Comparison of ENCODE assay signal across 10 cellular contexts in the genomic region with DNA sequence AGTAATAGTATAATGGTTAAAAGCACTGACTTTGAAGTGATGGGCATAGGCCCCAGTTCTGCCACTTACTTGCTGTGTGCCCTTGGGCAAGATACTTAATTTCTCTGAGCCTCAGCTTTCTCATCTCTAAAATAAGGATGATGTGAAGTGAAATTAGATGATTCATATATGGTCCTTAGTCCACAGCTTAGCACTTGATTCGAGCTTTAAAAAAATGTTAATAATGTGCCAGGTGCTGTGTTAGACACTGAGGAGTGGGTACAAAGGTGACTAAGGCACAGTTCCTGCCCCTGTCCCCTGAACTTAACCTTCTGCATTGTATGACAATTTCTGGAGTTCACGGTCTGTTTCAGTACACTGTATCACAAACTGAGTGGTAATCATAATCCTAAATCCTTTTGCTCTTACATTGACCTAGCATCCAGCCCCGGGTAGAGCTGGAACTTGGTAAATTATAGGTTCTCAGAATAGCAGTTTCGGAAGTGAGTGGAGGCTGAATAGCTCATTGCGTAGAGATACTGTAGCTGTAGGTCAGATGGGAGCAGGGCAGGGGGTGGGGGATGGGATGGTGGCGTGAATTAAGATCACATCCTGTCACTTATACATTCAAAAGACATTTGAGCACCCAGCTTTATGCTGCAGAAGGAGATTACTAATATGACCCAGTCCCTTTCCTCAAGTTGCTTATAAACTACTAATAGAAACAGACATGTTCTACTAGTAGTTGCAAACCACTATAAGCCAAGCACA. TPM values are rescaled to one million over a fixed set of nuclear protein-coding genes. Genes with fewer than 3 reads are reported as not detected.
A peak's percentile ranks its signal among the peaks of the same experiment; 100 is the strongest.
DNase-seq lines count a peak whose midpoint lies in the region; FAIRE-seq and TF ChIP-seq lines count a peak whose summit lies in the region.
"Had no signal": no experiment of that assay in that cellular context is flagged by ENCODE, and none has a peak within 500 bp of the region (broad histone marks: within the 10 kb centered on the region; RNA-seq: fewer than 3 reads in every experiment).

No MANE protein-coding gene starts in this region.

- DNase-seq in activated CD4-positive, alpha-beta T cell treated with anti-CD3 and anti-CD28 coated beads for 48 hours, result peak; percentile 25
- no peak for DNase-seq in activated CD4-positive, alpha-beta T cell treated with anti-CD3 and anti-CD28 coated beads, Interleukin-2, amount 50 U/mL, for 4 hours
- DNase-seq in SJCRH30 (no peak), epithelial cell of proximal tubule (ENCODE audit: low read depth) (no peak), NCI-H226 (no peak), D721Med (ENCODE audit: insufficient read length, low spot score) (no peak), NCI-H2081 (lab: John Stamatoyannopoulos, UW) (no peak)
- DNase-seq: cerebellar nuclear complex, NCI-H1417 treated with DMSO at 0.1 percent for 48 hours had no signal

- H3K4me1 ChIP-seq in SJCRH30 (peaks cover 6% of the 10 kb centered on the region; the same call in 1 of the 2 replicates), skeletal muscle satellite cell (ENCODE audit: control insufficient read depth, insufficient read depth, low read length) (peaks cover 15% of the 10 kb centered on the region)

- H3K4me2 ChIP-seq in skeletal muscle satellite cell (ENCODE audit: low read length), result peak overlapping the region; percentile 98

- H3K36me3 ChIP-seq in SJCRH30, result peaks cover 21% of the 10 kb centered on the region
- peaks cover 25% of the 10 kb centered on the region for H3K36me3 ChIP-seq in skeletal muscle satellite cell (ENCODE audit: insufficient read depth, low read length)

- no peak overlapping the region for H3K9ac ChIP-seq in skeletal muscle satellite cell (ENCODE audit: low read depth, low read length)

- H3K9me3 ChIP-seq in SJCRH30 (replicated peaks) (no peaks in the 10 kb centered on the region), skeletal muscle satellite cell (replicated peaks; ENCODE audit: low read length) (no peaks in the 10 kb centered on the region)

- no peak overlapping the region for H3K27ac ChIP-seq in SJCRH30

- TF ChIP-seq CTCF in epithelial cell of proximal tubule (conservative IDR thresholded peaks at IDR 0.05; ENCODE audit: low read depth, low read length) (no peak), D721Med (IDR thresholded peaks at IDR 0.05; ENCODE audit: insufficient read depth, missing control alignments) (no peak)

- H3K27me3 ChIP-seq in SJCRH30 (no peaks in the 10 kb centered on the region), skeletal muscle satellite cell (ENCODE audit: control insufficient read depth, insufficient read depth, low read length) (no peaks in the 10 kb centered on the region)

- H3K4me3 ChIP-seq in SJCRH30, result peak overlapping the region; percentile 79; the same call in 1 of the 2 replicates
- peak overlapping the region; percentile 93 for H3K4me3 ChIP-seq in epithelial cell of proximal tubule (ENCODE audit: low read depth, low read length)
- H3K4me3 ChIP-seq in skeletal muscle satellite cell (ENCODE audit: low read length), result peak overlapping the region; percentile 85

- no peak for FAIRE-seq in D721Med (lab: Jason Lieb, UNC)

RNA-seq across cellular contexts. Expression of a gene that starts 1.5 kb away (rescaled TPM):
- total RNA-seq in SJCRH30 (2014; rRNA removed; shearing (Covaris generic)), result 13.5 and 13.6 TPM in 2 replicates
- total RNA-seq in epithelial cell of proximal tubule, result 3.7 and 9.0 TPM in 2 replicates
- 7.1 and 8.5 TPM in 2 replicates for total RNA-seq in skeletal muscle satellite cell (2012; rRNA removed)

RNA-seq across cellular contexts. Expression of a gene that starts 30.7 kb away (rescaled TPM):
- 40.4 and 45.3 TPM in 2 replicates for total RNA-seq in SJCRH30 (2014; rRNA removed; shearing (Covaris generic))
- total RNA-seq in epithelial cell of proximal tubule, result 38.3 and 47.5 TPM in 2 replicates
- 7.4 and 9.2 TPM in 2 replicates for total RNA-seq in skeletal muscle satellite cell (2012; rRNA removed)

RNA-seq across cellular contexts. Expression of a gene that starts 31.0 kb away (rescaled TPM):
- 1.8 and 2.9 TPM in 2 replicates for total RNA-seq in SJCRH30 (2014; rRNA removed; shearing (Covaris generic))
- total RNA-seq in epithelial cell of proximal tubule, result 3.6 and 8.4 TPM in 2 replicates
- total RNA-seq in skeletal muscle satellite cell (2012; rRNA removed), result 5.5 and 6.6 TPM in 2 replicates
